Comparison of ENCODE assay signal across 13 cellular contexts in the genomic region with DNA sequence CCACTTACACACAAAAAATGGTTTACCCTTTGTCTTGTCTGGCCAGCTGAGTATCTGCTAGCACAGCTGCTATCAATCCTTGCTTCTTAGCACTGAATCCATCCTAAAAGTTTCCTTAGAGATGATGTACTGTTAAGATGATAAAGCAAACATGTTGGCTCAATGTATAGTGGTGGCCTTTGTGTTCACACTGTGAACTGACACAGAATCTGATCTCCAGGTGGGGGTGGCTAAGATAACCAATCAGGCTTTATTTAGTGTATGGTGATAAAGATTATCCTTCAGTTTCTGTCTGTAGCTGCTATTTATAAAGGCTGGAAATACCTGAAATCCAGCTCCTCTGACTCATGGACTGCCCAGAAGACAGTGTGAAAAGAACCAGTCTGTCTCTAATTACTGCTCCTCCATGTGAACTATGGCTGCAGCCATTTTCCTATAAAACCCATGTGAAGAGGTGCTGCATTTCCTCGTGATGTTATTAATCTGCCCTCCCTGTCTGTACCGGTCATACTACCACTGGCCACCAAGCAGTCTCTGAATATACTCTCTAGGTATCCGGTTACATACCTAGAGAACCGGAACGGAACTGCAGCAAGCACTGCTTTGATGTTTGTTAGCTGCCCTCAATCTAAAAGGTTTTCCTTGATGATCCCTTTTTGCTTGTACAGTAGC.
A peak's percentile ranks its signal among the peaks of the same experiment; 100 is the strongest.
DNase-seq lines count a peak whose midpoint lies in the region; ATAC-seq, FAIRE-seq and TF ChIP-seq lines count a peak whose summit lies in the region.
"Had no signal": no experiment of that assay in that cellular context is flagged by ENCODE, and none has a peak within 500 bp of the region (broad histone marks: within the 10 kb centered on the region; RNA-seq: fewer than 3 reads in every experiment).

No MANE protein-coding gene starts in this region.

- no peaks in the 10 kb centered on the region for H3K9me3 ChIP-seq in A549
- no peaks in the 10 kb centered on the region for H3K9me3 ChIP-seq in effector memory CD4-positive, alpha-beta T cell (ENCODE audit: control insufficient read depth, low read length)

- H3K27me3 Mint-ChIP-seq in WTC11 (ENCODE audit: low read depth), result peaks cover 39% of the 10 kb centered on the region

- no peaks in the 10 kb centered on the region for H3K27me3 ChIP-seq in effector memory CD4-positive, alpha-beta T cell (replicated peaks; ENCODE audit: control insufficient read depth, insufficient read depth, low read length, poor library complexity, severe bottlenecking)

- DNase-seq in A549 (ENCODE audit: low read depth in 1 of 2, low spot score in 1 of 2) (no peak), WTC11 (ENCODE audit: low spot score) (no peak), iPS-NIHi7 (ENCODE audit: extremely low spot score) (peak; percentile 35), RCC 7860 (ENCODE audit: low spot score) (no peak)
- DNase-seq in effector memory CD4-positive, alpha-beta T cell, result no peak
- DNase-seq: activated gamma-delta T cell treated with Interleukin-2 at 50 U/mL for 16 hours; CD4-positive, alpha-beta T cell; occipital lobe had no signal

- 0 out of 3 replicates have a peak overlapping the region, but pooled peaks have one; percentile 8 for H3K4me2 ChIP-seq in A549

- H3K27ac Mint-ChIP-seq in WTC11, result no peak overlapping the region
- H3K27ac Mint-ChIP-seq: CD4-positive, alpha-beta T cell; T-helper 2 cell treated with Interferon-gamma antibody and Interleukin-4, amounts not matched to agents 5 μg/mL and 100 μg/mL, for 36 hours had no signal

- H3K9me3 Mint-ChIP-seq in WTC11, result peaks cover 8% of the 10 kb centered on the region
- H3K9me3 Mint-ChIP-seq: CD4-positive, alpha-beta T cell; T-helper 2 cell treated with Interferon-gamma antibody and Interleukin-4, amounts not matched to agents 5 μg/mL and 100 μg/mL, for 36 hours had no signal

- FAIRE-seq in A549 (lab: Jason Lieb, UNC), result no peak
- FAIRE-seq in RCC 7860 (lab: Jason Lieb, UNC), result no peak
- FAIRE-seq: frontal cortex had no signal

- CTCF ChIA-PET in A549 (lab: Yijun Ruan, JAX) (interaction anchor here (0.9 kb wide), 1 partner anchor 24 kb away, joined by 4 read pairs; no protein-coding TSS in a partner anchor), WTC11 (lab: Charles Lee) (interaction anchor here (0.7 to 1.6 kb wide), 5 partner anchors 13 to 251 kb away, joined by 3 to 6 read pairs (median 3); no protein-coding TSS in a partner anchor)

- no peak for TF ChIP-seq EP300 in A549 (IDR thresholded peaks at IDR 0.05)

- H3K4me1 Mint-ChIP-seq in WTC11, result peaks cover 19% of the 10 kb centered on the region

- no peak for TF ChIP-seq CTCF in A549 (IDR thresholded peaks at IDR 0.05)
- no peak for TF ChIP-seq CTCF in WTC11 (IDR thresholded peaks at IDR 0.05)

- no peaks in the 10 kb centered on the region for H3K4me1 ChIP-seq in A549
- no peaks in the 10 kb centered on the region for H3K4me1 ChIP-seq in effector memory CD4-positive, alpha-beta T cell (ENCODE audit: control insufficient read depth, insufficient read depth, low read length, poor library complexity, severe bottlenecking)

- H3K4me3 Mint-ChIP-seq in WTC11, result no peak overlapping the region
- H3K4me3 Mint-ChIP-seq: CD4-positive, alpha-beta T cell; T-helper 2 cell treated with Interferon-gamma antibody and Interleukin-4, amounts not matched to agents 5 μg/mL and 100 μg/mL, for 36 hours had no signal

- H3K36me3 Mint-ChIP-seq in WTC11, result no peaks in the 10 kb centered on the region

- no peak for TF ChIP-seq RAD21 in A549 (conservative IDR thresholded peaks at IDR 0.05 in 1 of 2, IDR thresholded peaks at IDR 0.05 in 1 of 2)

- 4% methylated on average over 5 of the region's 5 CpGs for WGBS in A549 (ENCODE audit: missing lambda C conversion rate)

- H3K4me3 ChIP-seq in A549, result no peak overlapping the region
- H3K4me3 ChIP-seq in effector memory CD4-positive, alpha-beta T cell (ENCODE audit: insufficient read depth, low read depth, low read length, poor library complexity, severe bottlenecking), result no peak overlapping the region

- ATAC-seq in A549 (peak; percentile 62 to 81; a peak in 5 of 6 replicates), HG03432 (IDR thresholded peaks at IDR 0.05; ENCODE audit: unreplicated experiment) (peak; percentile 43), WTC11 (peak; percentile 96), HG03097 (IDR thresholded peaks at IDR 0.05; ENCODE audit: low FRiP score, unreplicated experiment) (no peak), GM21825 (IDR thresholded peaks at IDR 0.05; ENCODE audit: unreplicated experiment) (no peak)

- no peak overlapping the region for H3K27ac ChIP-seq in A549
- H3K27ac ChIP-seq in effector memory CD4-positive, alpha-beta T cell (ENCODE audit: insufficient read depth, low read length, poor library complexity, severe bottlenecking), result no peak overlapping the region

- POLR2A ChIA-PET in A549 (lab: Yijun Ruan, JAX) (no interaction called here), WTC11 (lab: Charles Lee) (no interaction called here)

- no peak for TF ChIP-seq POLR2A in A549 (IDR thresholded peaks at IDR 0.05; ENCODE audit: low read length)

- H3K36me3 ChIP-seq in effector memory CD4-positive, alpha-beta T cell (ENCODE audit: control insufficient read depth, insufficient read depth, low read length), result no peaks in the 10 kb centered on the region

TF ChIP-seq in A549, 52 proteins besides CTCF, POLR2A, EP300 and RAD21:
- no peak for TF ChIP-seq BHLHE40 (IDR thresholded peaks at IDR 0.05; ENCODE audit: low read depth, low read length)
- TF ChIP-seq FOXS1 (CRISPR knock-in tag; IDR thresholded peaks at IDR 0.05), result no peak
- TF ChIP-seq MAFK (IDR thresholded peaks at IDR 0.05; ENCODE audit: partially characterized antibody), result no peak
- TF ChIP-seq, protein P1, sequence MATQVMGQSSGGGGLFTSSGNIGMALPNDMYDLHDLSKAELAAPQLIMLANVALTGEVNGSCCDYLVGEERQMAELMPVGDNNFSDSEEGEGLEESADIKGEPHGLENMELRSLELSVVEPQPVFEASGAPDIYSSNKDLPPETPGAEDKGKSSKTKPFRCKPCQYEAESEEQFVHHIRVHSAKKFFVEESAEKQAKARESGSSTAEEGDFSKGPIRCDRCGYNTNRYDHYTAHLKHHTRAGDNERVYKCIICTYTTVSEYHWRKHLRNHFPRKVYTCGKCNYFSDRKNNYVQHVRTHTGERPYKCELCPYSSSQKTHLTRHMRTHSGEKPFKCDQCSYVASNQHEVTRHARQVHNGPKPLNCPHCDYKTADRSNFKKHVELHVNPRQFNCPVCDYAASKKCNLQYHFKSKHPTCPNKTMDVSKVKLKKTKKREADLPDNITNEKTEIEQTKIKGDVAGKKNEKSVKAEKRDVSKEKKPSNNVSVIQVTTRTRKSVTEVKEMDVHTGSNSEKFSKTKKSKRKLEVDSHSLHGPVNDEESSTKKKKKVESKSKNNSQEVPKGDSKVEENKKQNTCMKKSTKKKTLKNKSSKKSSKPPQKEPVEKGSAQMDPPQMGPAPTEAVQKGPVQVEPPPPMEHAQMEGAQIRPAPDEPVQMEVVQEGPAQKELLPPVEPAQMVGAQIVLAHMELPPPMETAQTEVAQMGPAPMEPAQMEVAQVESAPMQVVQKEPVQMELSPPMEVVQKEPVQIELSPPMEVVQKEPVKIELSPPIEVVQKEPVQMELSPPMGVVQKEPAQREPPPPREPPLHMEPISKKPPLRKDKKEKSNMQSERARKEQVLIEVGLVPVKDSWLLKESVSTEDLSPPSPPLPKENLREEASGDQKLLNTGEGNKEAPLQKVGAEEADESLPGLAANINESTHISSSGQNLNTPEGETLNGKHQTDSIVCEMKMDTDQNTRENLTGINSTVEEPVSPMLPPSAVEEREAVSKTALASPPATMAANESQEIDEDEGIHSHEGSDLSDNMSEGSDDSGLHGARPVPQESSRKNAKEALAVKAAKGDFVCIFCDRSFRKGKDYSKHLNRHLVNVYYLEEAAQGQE (IDR thresholded peaks at IDR 0.05), result no peak

TF ChIP-seq in WTC11, 78 proteins besides CTCF, POLR2A, EP300 and RAD21 (continues in another document):
- TF ChIP-seq, protein P2, sequence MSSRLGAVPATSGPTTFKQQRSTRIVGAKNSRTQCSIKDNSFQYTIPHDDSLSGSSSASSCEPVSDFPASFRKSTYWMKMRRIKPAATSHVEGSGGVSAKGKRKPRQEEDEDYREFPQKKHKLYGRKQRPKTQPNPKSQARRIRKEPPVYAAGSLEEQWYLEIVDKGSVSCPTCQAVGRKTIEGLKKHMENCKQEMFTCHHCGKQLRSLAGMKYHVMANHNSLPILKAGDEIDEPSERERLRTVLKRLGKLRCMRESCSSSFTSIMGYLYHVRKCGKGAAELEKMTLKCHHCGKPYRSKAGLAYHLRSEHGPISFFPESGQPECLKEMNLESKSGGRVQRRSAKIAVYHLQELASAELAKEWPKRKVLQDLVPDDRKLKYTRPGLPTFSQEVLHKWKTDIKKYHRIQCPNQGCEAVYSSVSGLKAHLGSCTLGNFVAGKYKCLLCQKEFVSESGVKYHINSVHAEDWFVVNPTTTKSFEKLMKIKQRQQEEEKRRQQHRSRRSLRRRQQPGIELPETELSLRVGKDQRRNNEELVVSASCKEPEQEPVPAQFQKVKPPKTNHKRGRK (CRISPR knock-in tag; IDR thresholded peaks at IDR 0.05; ENCODE audit: borderline replicate concordance), result no peak
- TF ChIP-seq SMAD3 (CRISPR knock-in tag; IDR thresholded peaks at IDR 0.05; ENCODE audit: borderline replicate concordance) (no peak), CREM (CRISPR knock-in tag; IDR thresholded peaks at IDR 0.05) (no peak), ZNF232 (CRISPR knock-in tag; IDR thresholded peaks at IDR 0.05) (no peak), SP1 (CRISPR knock-in tag; conservative IDR thresholded peaks at IDR 0.05) (no peak), ATF1 (CRISPR knock-in tag; IDR thresholded peaks at IDR 0.05) (no peak)
- TF ChIP-seq, protein P3, sequence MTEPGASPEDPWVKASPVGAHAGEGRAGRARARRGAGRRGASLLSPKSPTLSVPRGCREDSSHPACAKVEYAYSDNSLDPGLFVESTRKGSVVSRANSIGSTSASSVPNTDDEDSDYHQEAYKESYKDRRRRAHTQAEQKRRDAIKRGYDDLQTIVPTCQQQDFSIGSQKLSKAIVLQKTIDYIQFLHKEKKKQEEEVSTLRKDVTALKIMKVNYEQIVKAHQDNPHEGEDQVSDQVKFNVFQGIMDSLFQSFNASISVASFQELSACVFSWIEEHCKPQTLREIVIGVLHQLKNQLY (CRISPR knock-in tag; IDR thresholded peaks at IDR 0.05), result no peak
- TF ChIP-seq, protein P4, sequence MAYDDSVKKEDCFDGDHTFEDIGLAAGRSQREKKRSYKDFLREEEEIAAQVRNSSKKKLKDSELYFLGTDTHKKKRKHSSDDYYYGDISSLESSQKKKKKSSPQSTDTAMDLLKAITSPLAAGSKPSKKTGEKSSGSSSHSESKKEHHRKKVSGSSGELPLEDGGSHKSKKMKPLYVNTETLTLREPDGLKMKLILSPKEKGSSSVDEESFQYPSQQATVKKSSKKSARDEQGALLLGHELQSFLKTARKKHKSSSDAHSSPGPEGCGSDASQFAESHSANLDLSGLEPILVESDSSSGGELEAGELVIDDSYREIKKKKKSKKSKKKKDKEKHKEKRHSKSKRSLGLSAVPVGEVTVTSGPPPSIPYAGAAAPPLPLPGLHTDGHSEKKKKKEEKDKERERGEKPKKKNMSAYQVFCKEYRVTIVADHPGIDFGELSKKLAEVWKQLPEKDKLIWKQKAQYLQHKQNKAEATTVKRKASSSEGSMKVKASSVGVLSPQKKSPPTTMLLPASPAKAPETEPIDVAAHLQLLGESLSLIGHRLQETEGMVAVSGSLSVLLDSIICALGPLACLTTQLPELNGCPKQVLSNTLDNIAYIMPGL (CRISPR knock-in tag; IDR thresholded peaks at IDR 0.05), result no peak

Comparison
In these comparisons a context has a peak if more than half of its experiments do, and no peak if none do; other contexts are left out.
1. ATAC-seq: peak in A549 (2 of 2), HG03432 (single experiment) and WTC11 (single experiment); none in HG03097 (single experiment) and GM21825 (single experiment).